In genomic region chr17:17672453-17673368, GRCh38 we compare ENCODE assay signal across 17 cellular contexts. TPM values are rescaled to one million over a fixed set of nuclear protein-coding genes. Genes with fewer than 3 reads are reported as not detected.
DNase-seq lines count a peak whose midpoint lies in the region; ATAC-seq, FAIRE-seq and TF ChIP-seq lines count a peak whose summit lies in the region.
"Had no signal": no experiment of that assay in that cellular context is flagged by ENCODE, and none has a peak within 500 bp of the region (broad histone marks: within the 10 kb centered on the region; RNA-seq: fewer than 3 reads in every experiment).

No MANE protein-coding gene starts in this region.

- no peaks in the 10 kb centered on the region for H3K36me3 ChIP-seq in K562 (ENCODE audit: control insufficient read depth, insufficient read depth, low read length)
- H3K36me3 ChIP-seq in smooth muscle cell (ENCODE audit: low read depth), result no peaks in the 10 kb centered on the region
- H3K36me3 ChIP-seq: right lobe of liver had no signal

- H4K20me1 ChIP-seq in K562 (replicated peaks; ENCODE audit: control insufficient read depth, insufficient read depth, low read length) (no peaks in the 10 kb centered on the region), smooth muscle cell (ENCODE audit: low read depth) (no peaks in the 10 kb centered on the region)

- POLR2A ChIA-PET in activated CD4-positive, alpha-beta T cell treated with anti-CD3 and anti-CD28 coated beads for 36 hours (lab: Charles Lee), result no interaction called here
- POLR2A ChIA-PET in K562 (lab: Yijun Ruan, JAX), result interaction anchor here (0.5 to 1.1 kb wide), 5 partner anchors 19 to 320 kb away, joined by 3 to 4 read pairs (median 3); no protein-coding TSS in a partner anchor

- no peak overlapping the region for H3K27ac Mint-ChIP-seq in activated CD4-positive, alpha-beta T cell treated with anti-CD3 and anti-CD28 coated beads, Interleukin-2, amount 10 ng/mL, durations not matched to agents 24 days and 14 days
- H3K27ac Mint-ChIP-seq in activated CD4-positive, alpha-beta T cell treated with anti-CD3 and anti-CD28 coated beads for 36 hours, result no peak overlapping the region
- H3K27ac Mint-ChIP-seq: activated naive CD4-positive, alpha-beta T cell treated with anti-CD3 and anti-CD28 coated beads, Interleukin-2, amount 10 ng/mL, durations not matched to agents 7 days and 5 days had no signal

- no peak for TF ChIP-seq EP300 in K562 (IDR thresholded peaks at IDR 0.05; ENCODE audit: low read length)

- no peak for ATAC-seq in activated CD4-positive, alpha-beta T cell treated with anti-CD3 and anti-CD28 coated beads for 36 hours
- ATAC-seq in K562, result no peak
- no peak for ATAC-seq in HG03097 (IDR thresholded peaks at IDR 0.05; ENCODE audit: low FRiP score, unreplicated experiment)
- ATAC-seq: esophagus mucosa, SK-N-SH treated with all-trans-retinoic acid at 6 μM for 48 hours had no signal

- H3K27me3 ChIP-seq in K562 (ENCODE audit: control insufficient read depth in 2 of 2, insufficient read depth in 2 of 2, low read length in 2 of 2), result 0 out of 5 replicates have a peak, but pooled peaks cover 0 to 6% of the 10 kb centered on the region in 2 experiments
- no peaks in the 10 kb centered on the region for H3K27me3 ChIP-seq in smooth muscle cell (ENCODE audit: low read depth)
- H3K27me3 ChIP-seq: right lobe of liver, testis had no signal

- WGBS in K562 (ENCODE audit: insufficient coverage, low coverage, missing lambda C conversion rate), result 15% methylated on average over 6 of the region's 7 CpGs
- WGBS in smooth muscle cell (ENCODE audit: low lambda C conversion rate), result 50% methylated on average over 7 of the region's 7 CpGs

- peak; percentile 62 for DNase-seq in activated CD4-positive, alpha-beta T cell treated with anti-CD3 and anti-CD28 coated beads, Interleukin-2, amount 10 ng/mL, durations not matched to agents 24 days and 14 days
- no peak for DNase-seq in activated CD4-positive, alpha-beta T cell treated with anti-CD3 and anti-CD28 coated beads for 36 hours
- peak; percentile 94 for DNase-seq in NOMO-1 treated with DMSO at 0.1 percent for 48 hours (lab: John Stamatoyannopoulos, UW; ENCODE audit: unreplicated experiment)
- DNase-seq in K562 (ENCODE audit: extremely low read depth in 1 of 4, low spot score in 3 of 4), result no peak
- DNase-seq in smooth muscle cell (lab: John Stamatoyannopoulos, UW; ENCODE audit: unreplicated experiment), result no peak
- DNase-seq in G401 (ENCODE audit: low spot score), result no peak
- DNase-seq in stimulated activated CD4-positive, alpha-beta T cell treated with anti-CD3 and anti-CD28 coated beads, Interleukin-1b, Interleukin-23, amount 100 ng/mL, for 48 hours, result no peak
- DNase-seq: activated CD4-positive, alpha-beta T cell treated with anti-CD3 and anti-CD28 coated beads, Interleukin-2, amount 50 U/mL, for 4 hours; activated naive CD4-positive, alpha-beta T cell treated with anti-CD3 and anti-CD28 coated beads, Interleukin-2, amount 10 ng/mL, durations not matched to agents 7 days and 5 days; DMS153; NCI-H524; right lobe of liver; testis had no signal

- in situ Hi-C loops in K562 (cut with MboI) (no loop called here), G401 (cut with HindIII; ENCODE audit: low sequenced_read_pairs) (no loop called here)

- no peak for TF ChIP-seq POLR2A in K562 (conservative IDR thresholded peaks at IDR 0.05)

- H3K27ac ChIP-seq in K562 (ENCODE audit: extremely low read depth, low read depth, low read length) (no peak overlapping the region), smooth muscle cell (ENCODE audit: low read depth) (peak overlapping the region; percentile 31)
- H3K27ac ChIP-seq: right lobe of liver, testis had no signal

- H2AFZ ChIP-seq in K562 (ENCODE audit: low read depth, low read length), result 0 out of 2 replicates have a peak overlapping the region, but pooled peaks have one; percentile 1
- H2AFZ ChIP-seq in smooth muscle cell (ENCODE audit: low read depth), result no peak overlapping the region

- no peaks in the 10 kb centered on the region for H3K9me3 Mint-ChIP-seq in activated CD4-positive, alpha-beta T cell treated with anti-CD3 and anti-CD28 coated beads, Interleukin-2, amount 10 ng/mL, durations not matched to agents 24 days and 14 days
- no peaks in the 10 kb centered on the region for H3K9me3 Mint-ChIP-seq in activated CD4-positive, alpha-beta T cell treated with anti-CD3 and anti-CD28 coated beads for 36 hours (ENCODE audit: low read depth)
- H3K9me3 Mint-ChIP-seq: activated naive CD4-positive, alpha-beta T cell treated with anti-CD3 and anti-CD28 coated beads, Interleukin-2, amount 10 ng/mL, durations not matched to agents 7 days and 5 days had no signal

- TF ChIP-seq CTCF in K562 (IDR thresholded peaks at IDR 0.05 in 2 of 3, conservative IDR thresholded peaks at IDR 0.05 in 1 of 3; ENCODE audit: insufficient read depth in 2 of 3, low read depth in 1 of 3, low read length in 3 of 3) (no peak), smooth muscle cell (IDR thresholded peaks at IDR 0.05; ENCODE audit: borderline replicate concordance, insufficient read depth, poor library complexity, severe bottlenecking) (no peak)

- H3K4me3 ChIP-seq in K562, result no peak overlapping the region
- H3K4me3 ChIP-seq in smooth muscle cell, result no peak overlapping the region
- H3K4me3 ChIP-seq: right lobe of liver, testis had no signal

- no peak overlapping the region for H3K4me2 ChIP-seq in K562 (ENCODE audit: insufficient read depth, low read length)
- H3K4me2 ChIP-seq in smooth muscle cell, result peak overlapping the region; percentile 59

- H3K4me1 ChIP-seq in K562 (replicated peaks in 1 of 2; ENCODE audit: control insufficient read depth in 2 of 2, insufficient read depth in 2 of 2, low read length in 2 of 2) (peaks cover 2 to 8% of the 10 kb centered on the region in 2 experiments; a peak in 3 of 5 replicates), smooth muscle cell (ENCODE audit: low read depth) (peaks cover 4% of the 10 kb centered on the region)
- H3K4me1 ChIP-seq: right lobe of liver had no signal

- intact Hi-C loops in activated CD4-positive, alpha-beta T cell treated with anti-CD3 and anti-CD28 coated beads, Interleukin-2, amount 10 ng/mL, durations not matched to agents 24 days and 14 days (cut with micrococcal nuclease), result no loop called here
- intact Hi-C loops in activated CD4-positive, alpha-beta T cell treated with anti-CD3 and anti-CD28 coated beads for 36 hours (cut with DNase I, micrococcal nuclease), result no loop called here
- intact Hi-C loops in K562 (cut with micrococcal nuclease), result loop anchor here (10.0 kb wide), 1 partner anchor 242 kb away; no protein-coding TSS in a partner anchor

- H3K9ac ChIP-seq in K562 (ENCODE audit: insufficient read depth in 1 of 2, low read depth in 2 of 2, low read length in 2 of 2) (no peak overlapping the region), smooth muscle cell (ENCODE audit: low read depth) (no peak overlapping the region)

- peaks cover 17% of the 10 kb centered on the region for H3F3A ChIP-seq in smooth muscle cell (ENCODE audit: low read depth)

- no peaks in the 10 kb centered on the region for H3K79me2 ChIP-seq in K562 (ENCODE audit: control insufficient read depth, insufficient read depth, low read length)
- H3K79me2 ChIP-seq in smooth muscle cell (ENCODE audit: low read depth), result no peaks in the 10 kb centered on the region

- no peak overlapping the region for H3K4me3 Mint-ChIP-seq in activated CD4-positive, alpha-beta T cell treated with anti-CD3 and anti-CD28 coated beads, Interleukin-2, amount 10 ng/mL, durations not matched to agents 24 days and 14 days
- H3K4me3 Mint-ChIP-seq in activated CD4-positive, alpha-beta T cell treated with anti-CD3 and anti-CD28 coated beads for 36 hours, result no peak overlapping the region
- H3K4me3 Mint-ChIP-seq: activated naive CD4-positive, alpha-beta T cell treated with anti-CD3 and anti-CD28 coated beads, Interleukin-2, amount 10 ng/mL, durations not matched to agents 7 days and 5 days had no signal

- H3K4me1 Mint-ChIP-seq in activated CD4-positive, alpha-beta T cell treated with anti-CD3 and anti-CD28 coated beads, Interleukin-2, amount 10 ng/mL, durations not matched to agents 24 days and 14 days, result peaks cover 34% of the 10 kb centered on the region
- H3K4me1 Mint-ChIP-seq in activated CD4-positive, alpha-beta T cell treated with anti-CD3 and anti-CD28 coated beads for 36 hours, result peaks cover 22% of the 10 kb centered on the region

- peaks cover 7% of the 10 kb centered on the region for H3K27me3 Mint-ChIP-seq in activated CD4-positive, alpha-beta T cell treated with anti-CD3 and anti-CD28 coated beads, Interleukin-2, amount 10 ng/mL, durations not matched to agents 24 days and 14 days
- H3K27me3 Mint-ChIP-seq in activated CD4-positive, alpha-beta T cell treated with anti-CD3 and anti-CD28 coated beads for 36 hours, result no peaks in the 10 kb centered on the region

- H3K9me3 ChIP-seq in K562 (replicated peaks; ENCODE audit: control insufficient read depth, insufficient read depth, low read depth, low read length) (no peaks in the 10 kb centered on the region), smooth muscle cell (replicated peaks; ENCODE audit: low read depth) (no peaks in the 10 kb centered on the region)
- H3K9me3 ChIP-seq: right lobe of liver, testis had no signal

- TF ChIP-seq RAD21 in K562 (CRISPR knock-in tag; conservative IDR thresholded peaks at IDR 0.05 in 1 of 2, IDR thresholded peaks at IDR 0.05 in 1 of 2), result no peak

- no peak for FAIRE-seq in K562 (lab: Jason Lieb, UNC)
- FAIRE-seq: A204.1 had no signal

- H3K9me1 ChIP-seq in K562 (ENCODE audit: control insufficient read depth, insufficient read depth, low read length), result no peaks in the 10 kb centered on the region

- no TSS peak for BruUV-seq in K562 (replicated peaks; lab: Mats Ljungman, UMichigan)

- CTCF ChIA-PET in activated CD4-positive, alpha-beta T cell treated with anti-CD3 and anti-CD28 coated beads for 36 hours (lab: Charles Lee), result interaction anchor here (0.7 to 1.8 kb wide), 6 partner anchors 9 to 105 kb away, joined by 3 to 8 read pairs (median 4); no protein-coding TSS in a partner anchor
- CTCF ChIA-PET in K562 (lab: Yijun Ruan, JAX; ENCODE audit: low intra/inter-chr PET ratio), result no interaction called here

- no peaks in the 10 kb centered on the region for H3K36me3 Mint-ChIP-seq in activated CD4-positive, alpha-beta T cell treated with anti-CD3 and anti-CD28 coated beads, Interleukin-2, amount 10 ng/mL, durations not matched to agents 24 days and 14 days (ENCODE audit: low read depth)
- H3K36me3 Mint-ChIP-seq in activated CD4-positive, alpha-beta T cell treated with anti-CD3 and anti-CD28 coated beads for 36 hours (ENCODE audit: low read depth), result no peaks in the 10 kb centered on the region
- H3K36me3 Mint-ChIP-seq: activated naive CD4-positive, alpha-beta T cell treated with anti-CD3 and anti-CD28 coated beads, Interleukin-2, amount 10 ng/mL, durations not matched to agents 7 days and 5 days had no signal

RNA-seq across cellular contexts. Expression of gene RAI1, which starts 8.5 kb away (rescaled TPM):
- total RNA-seq in activated CD4-positive, alpha-beta T cell treated with anti-CD3 and anti-CD28 coated beads, Interleukin-2, amount 10 ng/mL, durations not matched to agents 24 days and 14 days, result 30.1 and 34.5 TPM in 2 replicates
- total RNA-seq in activated CD4-positive, alpha-beta T cell treated with anti-CD3 and anti-CD28 coated beads for 36 hours, result 10 to 100 TPM; 13.6 to 16.4 TPM
- total RNA-seq in K562 (2011; cell fraction: chromatin; rRNA removed; ENCODE audit: low replicate concordance), result 33.0 and 41.0 TPM in 2 replicates
- 18.6 and 19.2 TPM in 2 replicates for total RNA-seq in K562 (2011; cell fraction: nucleolus; rRNA removed)
- 22.3 and 33.5 TPM in 2 replicates for total RNA-seq in K562 (2011; cell fraction: nucleoplasm; rRNA removed)
- total RNA-seq in K562 (2014; rRNA removed) (5.5 and 10.0 TPM in 2 replicates), K562 (2014; rRNA removed; fragmentation: Illumina TruSeq; extraction: Trizol) (5.1 and 5.5 TPM in 2 replicates), K562 (2015; rRNA removed; fragmentation: Illumina TruSeq; extraction: Trizol) (6.6 and 6.8 TPM in 2 replicates), K562 (2021) (19.9 and 20.4 TPM in 2 replicates), smooth muscle cell (11.1 and 12.2 TPM in 2 replicates)
- polyA plus RNA-seq in K562 (2011; rRNA removed) (3.7 and 3.8 TPM in 2 replicates), K562 (2014; fragmentation: Illumina TruSeq; extraction: Trizol) (6.6 and 8.6 TPM in 2 replicates), K562 (2014; fragmentation: Nextera tagmentation; extraction: Ambion mirVana) (1 to 10 TPM in 1 of 2 experiments, under 1 TPM in 1; 0.68 to 1.5 TPM), K562 (2014; rRNA removed) (10.0 and 11.9 TPM in 2 replicates), smooth muscle cell (17.6 and 19.2 TPM in 2 replicates)
- 2.2 and 3.1 TPM in 2 replicates for polyA plus RNA-seq in K562 (2011; cell fraction: cytosol; rRNA removed)
- polyA plus RNA-seq in K562 (2011; cell fraction: nucleus; rRNA removed), result 7.1 and 11.1 TPM in 2 replicates
- polyA plus RNA-seq in K562 (2012), result 8.0 and 9.8 TPM in 2 replicates
- 2.4 and 3.1 TPM in 2 replicates for polyA minus RNA-seq in K562 (2011; rRNA and poly(A)+ RNA removed)
- 5.2 and 6.3 TPM in 2 replicates for polyA minus RNA-seq in K562 (2011; cell fraction: cytosol; rRNA and poly(A)+ RNA removed)
- 3.5 and 4.8 TPM in 2 replicates for polyA minus RNA-seq in K562 (2011; cell fraction: nucleus; rRNA and poly(A)+ RNA removed)
- total RNA-seq in G401 (2014; rRNA removed; shearing (Covaris generic)), result 12.0 and 13.8 TPM in 2 replicates

Comparison
In these comparisons a context has a peak if more than half of its experiments do, and no peak if none do; other contexts are left out.
1. DNase-seq: peak in activated CD4-positive, alpha-beta T cell treated with anti-CD3 and anti-CD28 coated beads, Interleukin-2, amount 10 ng/mL, durations not matched to agents 24 days and 14 days (single experiment) and NOMO-1 treated with DMSO at 0.1 percent for 48 hours (single experiment); none in activated CD4-positive, alpha-beta T cell treated with anti-CD3 and anti-CD28 coated beads for 36 hours (single experiment), K562 (0 of 4), smooth muscle cell (single experiment), G401 (single experiment) and stimulated activated CD4-positive, alpha-beta T cell treated with anti-CD3 and anti-CD28 coated beads, Interleukin-1b, Interleukin-23, amount 100 ng/mL, for 48 hours (single experiment).